ENCODE assay signal across 34 cellular contexts in the genomic region with DNA sequence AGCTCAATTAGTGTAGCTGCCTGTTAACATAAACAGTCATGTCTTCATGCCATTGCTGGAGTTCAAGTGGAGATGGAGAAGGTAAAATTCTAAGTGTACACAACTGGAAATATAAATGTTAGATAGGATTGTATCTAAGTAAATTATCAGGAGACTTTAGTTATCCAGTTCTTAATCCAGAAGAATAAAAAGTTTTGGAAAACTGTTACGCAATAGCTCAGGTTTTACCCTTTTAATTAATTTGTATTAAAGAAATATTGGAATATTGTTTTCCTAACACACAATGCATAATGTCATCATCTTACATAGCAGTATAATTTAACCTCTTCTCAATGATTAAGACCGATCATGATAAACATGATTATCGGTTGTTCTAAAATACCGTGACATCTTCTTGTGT. TPM values are rescaled to one million over a fixed set of nuclear protein-coding genes. Genes with fewer than 3 reads are reported as not detected.
"Had no signal": no experiment of that assay in that cellular context is flagged by ENCODE, and none has a peak within 500 bp of the region (broad histone marks: within the 10 kb centered on the region; RNA-seq: fewer than 3 reads in every experiment).

No MANE protein-coding gene starts in this region.

- H3K36me3 ChIP-seq: neural progenitor cell, ovary, spleen, suprapubic skin, tibial artery, transverse colon, upper lobe of right lung, uterus had no signal

- H3K9me3 ChIP-seq: ovary, psoas muscle, suprapubic skin, testis, tibial artery, transverse colon, upper lobe of right lung, uterus had no signal

- DNase-seq: naive thymus-derived CD8-positive, alpha-beta T cell; occipital lobe; ovary; posterior cingulate gyrus; psoas muscle; right cardiac atrium; spleen; stimulated activated CD4-positive, alpha-beta T cell treated with anti-CD3 and anti-CD28 coated beads, Interleukin-12 subunit alpha, Interleukin-12 subunit beta, amount 100 ng/mL, for 4 hours; stimulated activated CD4-positive, alpha-beta T cell treated with anti-CD3 and anti-CD28 coated beads, Interleukin-1b, Interleukin-23, amount 100 ng/mL, for 48 hours; stimulated activated CD4-positive, alpha-beta T cell treated with anti-CD3 and anti-CD28 coated beads, Interleukin-4, amount 100 ng/mL, for 1 hour; stimulated activated CD4-positive, alpha-beta T cell treated with anti-CD3 and anti-CD28 coated beads, Interleukin-4, amount 100 ng/mL, for 4 hours; stimulated activated CD8-positive, alpha-beta memory T cell treated with anti-CD3 and anti-CD28 coated beads, Interleukin-4, amount 100 ng/mL, for 48 hours; stimulated activated naive CD4-positive, alpha-beta T cell; stimulated activated naive CD8-positive, alpha-beta T cell treated with anti-CD3 and anti-CD28 coated beads, Interleukin-15, amount 100 ng/mL, for 72 hours; stimulated activated naive CD8-positive, alpha-beta T cell treated with anti-CD3 and anti-CD28 coated beads, Interleukin-15, Interleukin-2, amounts not matched to agents 100 U/mL and 50 U/mL, for 24 hours; substantia nigra; testis; tibial artery; transverse colon; upper lobe of right lung; uterus had no signal

- H3K79me2 ChIP-seq: parathyroid adenoma had no signal

- H3K27ac ChIP-seq: neural progenitor cell, ovary, parathyroid adenoma, psoas muscle, skin epidermis, spleen, suprapubic skin, testis, tibial artery, transverse colon, upper lobe of right lung, uterus had no signal

- H2AFZ ChIP-seq: parathyroid adenoma had no signal

- H3K4me1 ChIP-seq: parathyroid adenoma, psoas muscle, spleen, suprapubic skin, testis, tibial artery, transverse colon, upper lobe of right lung, uterus had no signal

- H3K27me3 ChIP-seq: neural progenitor cell, ovary, spleen, suprapubic skin, testis, tibial artery, transverse colon, upper lobe of right lung, uterus had no signal

- ATAC-seq: naive thymus-derived CD8-positive, alpha-beta T cell; natural killer cell treated with Interleukin-12 subunit alpha and Interleukin-12 subunit beta and Interleukin-15 and Interleukin-18, amount 100 ng/mL, for 72 hours; psoas muscle; right cardiac atrium; sciatic nerve; stimulated activated memory B cell treated with anti-CD40 and anti-IgM and Interleukin-4, amounts not matched to agents 10 μg/mL and 1 μg/mL and 100 μg/mL, for 72 hours; stimulated activated naive CD8-positive, alpha-beta T cell treated with anti-CD3 and anti-CD28 coated beads, Interleukin-15, amount 100 ng/mL, for 72 hours; stimulated activated naive CD8-positive, alpha-beta T cell treated with anti-CD3 and anti-CD28 coated beads, Interleukin-15, Interleukin-2, amounts not matched to agents 100 U/mL and 50 U/mL, for 24 hours; upper lobe of right lung had no signal

- H3K4me2 ChIP-seq: neural progenitor cell, smooth muscle cell had no signal

- H3K4me3 ChIP-seq: neural progenitor cell, ovary, psoas muscle, skin epidermis, smooth muscle cell, spleen, suprapubic skin, testis, tibial artery, transverse colon, upper lobe of right lung, uterus had no signal

- H3K9ac ChIP-seq: neural progenitor cell, parathyroid adenoma had no signal

RNA-seq across cellular contexts. Expression of gene SLC10A2, which starts 2.8 kb away (rescaled TPM):
- total RNA-seq: naive thymus-derived CD8-positive, alpha-beta T cell; natural killer cell treated with Interleukin-12 subunit alpha and Interleukin-12 subunit beta and Interleukin-15 and Interleukin-18, amount 100 ng/mL, for 72 hours; occipital lobe; osteoblast; progenitor cell of endocrine pancreas; psoas muscle; renal cortical epithelial cell; right cardiac atrium; sciatic nerve; smooth muscle cell; spleen; testis; upper lobe of right lung; urinary bladder; uterus had no signal
- polyA plus RNA-seq: naive thymus-derived CD8-positive, alpha-beta T cell; neural cell; ovary; psoas muscle; right cardiac atrium; smooth muscle cell; spleen; urinary bladder had no signal
